ENCODE assay signal across 8 cellular contexts in genomic region chr6:108592371-108593337, GRCh38. TPM values are rescaled to one million over a fixed set of nuclear protein-coding genes. Genes with fewer than 3 reads are reported as not detected.
DNase-seq lines count a peak whose midpoint lies in the region; ATAC-seq and TF ChIP-seq lines count a peak whose summit lies in the region.

No MANE protein-coding gene starts in this region.

- TF ChIP-seq CTCF in GM13976 (IDR thresholded peaks at IDR 0.05; ENCODE audit: borderline replicate concordance, control extremely low read depth, extremely low read depth, insufficient read depth, missing control alignments) (no peak), GM23338 (conservative IDR thresholded peaks at IDR 0.05; ENCODE audit: low read depth in 2 of 2) (no peak), NB4 (IDR thresholded peaks at IDR 0.05; ENCODE audit: low read depth, low read length) (no peak)

- no peak for TF ChIP-seq POLR2A in NB4 (IDR thresholded peaks at IDR 0.05; ENCODE audit: extremely low read depth, insufficient read length)

- ATAC-seq in GM23338 (peak; percentile 6; the same call in 1 of the 3 replicates), Right ventricle myocardium superior (ENCODE audit: poor library complexity) (peak; percentile 48), GM21619 (IDR thresholded peaks at IDR 0.05; ENCODE audit: unreplicated experiment) (no peak)

- peaks cover 4% of the 10 kb centered on the region for H3K27me3 Mint-ChIP-seq in GM23338 (ENCODE audit: insufficient read depth, low read depth, poor library complexity)

- DNase-seq in GM13976 (ENCODE audit: low spot score) (peak; percentile 48), GM23338 (ENCODE audit: low spot score) (peak; percentile 35), NB4 (ENCODE audit: low read depth) (peak; percentile 89), activated T-cell treated with anti-CD3 and anti-CD28 coated beads for 24 hours (ENCODE audit: low read depth) (peak; percentile 20), Right ventricle myocardium superior (peak; percentile 47), HPDE6-E6E7 (ENCODE audit: extremely low spot score) (no peak)
- peak; percentile 22 to 28 for DNase-seq in stimulated activated CD4-positive, alpha-beta T cell treated with anti-CD3 and anti-CD28 coated beads, Interleukin-2, amount 100 ng/mL, for 24 hours

- H4K20me1 ChIP-seq in GM23338 (replicated peaks; ENCODE audit: insufficient read depth): no peaks in the 10 kb centered on the region

- H3K4me3 ChIP-seq in GM23338 (no peak overlapping the region), NB4 (ENCODE audit: low read depth, low read length) (no peak overlapping the region)

- H3K4me1 ChIP-seq in GM23338 (ENCODE audit: insufficient read depth): peaks cover 52% of the 10 kb centered on the region

- no peaks in the 10 kb centered on the region for H3K9me3 Mint-ChIP-seq in GM23338

- H3K9me2 ChIP-seq in GM23338 (ENCODE audit: insufficient read depth): no peaks in the 10 kb centered on the region

- H3F3A ChIP-seq in GM23338 (replicated peaks; ENCODE audit: low read depth): no peaks in the 10 kb centered on the region

- H3K27ac Mint-ChIP-seq in GM23338: peak overlapping the region; percentile 64; the same call in 1 of the 2 replicates

- H3K4me2 ChIP-seq in GM23338: no peak overlapping the region

- no peaks in the 10 kb centered on the region for H3K36me3 Mint-ChIP-seq in GM23338 (ENCODE audit: low read depth)

- H3K4me3 Mint-ChIP-seq in GM23338: no peak overlapping the region

- no peak overlapping the region for H2AFZ ChIP-seq in GM23338

- H3K27me3 ChIP-seq in GM23338 (ENCODE audit: insufficient read depth): no peaks in the 10 kb centered on the region

- peaks cover 80% of the 10 kb centered on the region for H3K4me1 Mint-ChIP-seq in GM23338

- H3K27ac ChIP-seq in GM23338 (ENCODE audit: low read depth): no peak overlapping the region

- no peaks in the 10 kb centered on the region for H3K36me3 ChIP-seq in GM23338 (ENCODE audit: insufficient read depth)

- intact Hi-C loops in Right ventricle myocardium superior (cut with DNase I): no loop called here

- peaks cover 82% of the 10 kb centered on the region for H3K79me2 ChIP-seq in GM23338 (replicated peaks; ENCODE audit: insufficient read depth)

- in situ Hi-C loops in GM13976 (cut with MboI; ENCODE audit: low sequenced_read_pairs, unreplicated experiment): no loop called here

TF ChIP-seq in GM23338, 12 proteins besides CTCF, POLR2A, EP300 and RAD21 (continues in another document):
- TF ChIP-seq JUNB (IDR thresholded peaks at IDR 0.05; ENCODE audit: unreplicated experiment) (no peak), EZH2 (IDR thresholded peaks at IDR 0.05; ENCODE audit: low read depth, unreplicated experiment) (no peak), STAT1 (IDR thresholded peaks at IDR 0.05; ENCODE audit: unreplicated experiment) (no peak), CREB1 (CRISPR knock-in tag; IDR thresholded peaks at IDR 0.05; ENCODE audit: low read depth) (no peak), NANOG (IDR thresholded peaks at IDR 0.05; ENCODE audit: borderline replicate concordance) (no peak), EZH2phosphoT487 (IDR thresholded peaks at IDR 0.05; ENCODE audit: unreplicated experiment) (no peak), POLR2AphosphoS5 (IDR thresholded peaks at IDR 0.05; ENCODE audit: low read depth) (no peak), ZNF331 (CRISPR knock-in tag; IDR thresholded peaks at IDR 0.05; ENCODE audit: low read depth) (no peak), ETS1 (IDR thresholded peaks at IDR 0.05) (no peak)
- TF ChIP-seq, protein P1, sequence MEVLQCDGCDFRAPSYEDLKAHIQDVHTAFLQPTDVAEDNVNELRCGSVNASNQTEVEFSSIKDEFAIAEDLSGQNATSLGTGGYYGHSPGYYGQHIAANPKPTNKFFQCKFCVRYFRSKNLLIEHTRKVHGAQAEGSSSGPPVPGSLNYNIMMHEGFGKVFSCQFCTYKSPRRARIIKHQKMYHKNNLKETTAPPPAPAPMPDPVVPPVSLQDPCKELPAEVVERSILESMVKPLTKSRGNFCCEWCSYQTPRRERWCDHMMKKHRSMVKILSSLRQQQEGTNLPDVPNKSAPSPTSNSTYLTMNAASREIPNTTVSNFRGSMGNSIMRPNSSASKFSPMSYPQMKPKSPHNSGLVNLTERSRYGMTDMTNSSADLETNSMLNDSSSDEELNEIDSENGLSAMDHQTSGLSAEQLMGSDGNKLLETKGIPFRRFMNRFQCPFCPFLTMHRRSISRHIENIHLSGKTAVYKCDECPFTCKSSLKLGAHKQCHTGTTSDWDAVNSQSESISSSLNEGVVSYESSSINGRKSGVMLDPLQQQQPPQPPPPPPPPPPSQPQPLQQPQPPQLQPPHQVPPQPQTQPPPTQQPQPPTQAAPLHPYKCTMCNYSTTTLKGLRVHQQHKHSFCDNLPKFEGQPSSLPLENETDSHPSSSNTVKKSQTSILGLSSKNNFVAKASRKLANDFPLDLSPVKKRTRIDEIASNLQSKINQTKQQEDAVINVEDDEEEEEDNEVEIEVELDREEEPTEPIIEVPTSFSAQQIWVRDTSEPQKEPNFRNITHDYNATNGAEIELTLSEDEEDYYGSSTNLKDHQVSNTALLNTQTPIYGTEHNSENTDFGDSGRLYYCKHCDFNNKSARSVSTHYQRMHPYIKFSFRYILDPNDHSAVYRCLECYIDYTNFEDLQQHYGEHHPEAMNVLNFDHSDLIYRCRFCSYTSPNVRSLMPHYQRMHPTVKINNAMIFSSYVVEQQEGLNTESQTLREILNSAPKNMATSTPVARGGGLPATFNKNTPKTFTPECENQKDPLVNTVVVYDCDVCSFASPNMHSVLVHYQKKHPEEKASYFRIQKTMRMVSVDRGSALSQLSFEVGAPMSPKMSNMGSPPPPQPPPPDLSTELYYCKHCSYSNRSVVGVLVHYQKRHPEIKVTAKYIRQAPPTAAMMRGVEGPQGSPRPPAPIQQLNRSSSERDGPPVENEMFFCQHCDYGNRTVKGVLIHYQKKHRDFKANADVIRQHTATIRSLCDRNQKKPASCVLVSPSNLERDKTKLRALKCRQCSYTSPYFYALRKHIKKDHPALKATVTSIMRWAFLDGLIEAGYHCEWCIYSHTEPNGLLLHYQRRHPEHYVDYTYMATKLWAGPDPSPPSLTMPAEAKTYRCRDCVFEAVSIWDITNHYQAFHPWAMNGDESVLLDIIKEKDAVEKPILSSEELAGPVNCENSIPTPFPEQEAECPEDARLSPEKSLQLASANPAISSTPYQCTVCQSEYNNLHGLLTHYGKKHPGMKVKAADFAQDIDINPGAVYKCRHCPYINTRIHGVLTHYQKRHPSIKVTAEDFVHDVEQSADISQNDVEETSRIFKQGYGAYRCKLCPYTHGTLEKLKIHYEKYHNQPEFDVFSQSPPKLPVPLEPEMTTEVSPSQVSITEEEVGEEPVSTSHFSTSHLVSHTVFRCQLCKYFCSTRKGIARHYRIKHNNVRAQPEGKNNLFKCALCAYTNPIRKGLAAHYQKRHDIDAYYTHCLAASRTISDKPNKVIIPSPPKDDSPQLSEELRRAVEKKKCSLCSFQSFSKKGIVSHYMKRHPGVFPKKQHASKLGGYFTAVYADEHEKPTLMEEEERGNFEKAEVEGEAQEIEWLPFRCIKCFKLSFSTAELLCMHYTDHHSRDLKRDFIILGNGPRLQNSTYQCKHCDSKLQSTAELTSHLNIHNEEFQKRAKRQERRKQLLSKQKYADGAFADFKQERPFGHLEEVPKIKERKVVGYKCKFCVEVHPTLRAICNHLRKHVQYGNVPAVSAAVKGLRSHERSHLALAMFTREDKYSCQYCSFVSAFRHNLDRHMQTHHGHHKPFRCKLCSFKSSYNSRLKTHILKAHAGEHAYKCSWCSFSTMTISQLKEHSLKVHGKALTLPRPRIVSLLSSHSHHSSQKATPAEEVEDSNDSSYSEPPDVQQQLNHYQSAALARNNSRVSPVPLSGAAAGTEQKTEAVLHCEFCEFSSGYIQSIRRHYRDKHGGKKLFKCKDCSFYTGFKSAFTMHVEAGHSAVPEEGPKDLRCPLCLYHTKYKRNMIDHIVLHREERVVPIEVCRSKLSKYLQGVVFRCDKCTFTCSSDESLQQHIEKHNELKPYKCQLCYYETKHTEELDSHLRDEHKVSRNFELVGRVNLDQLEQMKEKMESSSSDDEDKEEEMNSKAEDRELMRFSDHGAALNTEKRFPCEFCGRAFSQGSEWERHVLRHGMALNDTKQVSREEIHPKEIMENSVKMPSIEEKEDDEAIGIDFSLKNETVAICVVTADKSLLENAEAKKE (CRISPR knock-in tag; IDR thresholded peaks at IDR 0.05): no peak

RNA-seq across cellular contexts. Expression of gene FOXO3, which starts 31.9 kb away (rescaled TPM):
- total RNA-seq in GM23338 (2014; rRNA removed; shearing (Covaris generic)): 20.2 and 20.4 TPM in 2 replicates
- 9.1 and 9.8 TPM in 2 replicates for polyA plus RNA-seq in GM23338 (2016; fragmentation: Nextera tagmentation; extraction: Ambion mirVana)
- 32.4 TPM for total RNA-seq in Right ventricle myocardium superior
